8 cellular contexts compared by ENCODE assay signal in genomic region chr12:3076730-3077571, GRCh38. TPM values are rescaled to one million over a fixed set of nuclear protein-coding genes. Genes with fewer than 3 reads are reported as not detected.
DNase-seq lines count a peak whose midpoint lies in the region; ATAC-seq and TF ChIP-seq lines count a peak whose summit lies in the region.

Gene TSPAN9 (plus strand): TSS chr12:3077379. CDS start chr12:3201194, 123,815 bp downstream.

- H3K4me3 ChIP-seq in GM12875 (ENCODE audit: low read depth, low read length), result peak within 1 kb of the TSS; percentile 60
- H3K4me3 ChIP-seq in endocrine pancreas (ENCODE audit: control insufficient read depth, insufficient read depth, low read length), result peak within 1 kb of the TSS; percentile 19
- H3K4me3 ChIP-seq in mesodermal cell (ENCODE audit: extremely low read depth, insufficient read depth, low read length, poor library complexity, severe bottlenecking), result peak within 1 kb of the TSS; percentile 64

- H3K9me3 ChIP-seq in endocrine pancreas (ENCODE audit: control insufficient read depth, low read length) (no peaks in the 10 kb centered on the region), mesodermal cell (ENCODE audit: control insufficient read depth, low read length) (no peaks in the 10 kb centered on the region)

- no peaks in the 10 kb centered on the region for H3K36me3 Mint-ChIP-seq in activated CD8-positive, alpha-beta memory T cell treated with anti-CD3 and anti-CD28 coated beads, Interleukin-2, amount 10 ng/mL, durations not matched to agents 7 days and 5 days

- WGBS in mesodermal cell (ENCODE audit: insufficient coverage in 2 of 2), 2 experiments, result 1 to 2% methylated on average over 49 to 58 of the region's 95 CpGs

- no peaks in the 10 kb centered on the region for H3K4me1 ChIP-seq in endocrine pancreas (ENCODE audit: control insufficient read depth, insufficient read depth, low read length)
- H3K4me1 ChIP-seq in mesodermal cell (ENCODE audit: control insufficient read depth, insufficient read depth, low read length, poor library complexity, severe bottlenecking), result peaks cover 3% of the 10 kb centered on the region

- DNase-seq in NCI-H226 (peak; percentile 74), A172 (ENCODE audit: low spot score) (no peak)
- DNase-seq in activated CD8-positive, alpha-beta memory T cell treated with anti-CD3 and anti-CD28 coated beads, Interleukin-2, amount 10 ng/mL, durations not matched to agents 7 days and 5 days, result peak; percentile 58
- DNase-seq in stimulated activated CD8-positive, alpha-beta memory T cell treated with anti-CD3 and anti-CD28 coated beads, Interleukin-15, amount 100 ng/mL, for 4 hours (ENCODE audit: low read depth in 2 of 2), result peak; percentile 19 to 46

- no peaks in the 10 kb centered on the region for H3K27me3 ChIP-seq in endocrine pancreas (ENCODE audit: control insufficient read depth, insufficient read depth, low read length)

- H3K9ac ChIP-seq in endocrine pancreas (ENCODE audit: control insufficient read depth, insufficient read depth, low read length), result peak within 1 kb of the TSS; percentile 55

- H3K27me3 Mint-ChIP-seq in activated CD8-positive, alpha-beta memory T cell treated with anti-CD3 and anti-CD28 coated beads, Interleukin-2, amount 10 ng/mL, durations not matched to agents 7 days and 5 days, result peaks cover 22% of the 10 kb centered on the region

- peaks cover 11% of the 10 kb centered on the region for H3K4me1 Mint-ChIP-seq in activated CD8-positive, alpha-beta memory T cell treated with anti-CD3 and anti-CD28 coated beads, Interleukin-2, amount 10 ng/mL, durations not matched to agents 7 days and 5 days

- ATAC-seq in HG02798 (IDR thresholded peaks at IDR 0.05; ENCODE audit: poor library complexity, unreplicated experiment), result peak; percentile 68
- ATAC-seq in activated CD8-positive, alpha-beta memory T cell treated with anti-CD3 and anti-CD28 coated beads, Interleukin-2, amount 10 ng/mL, durations not matched to agents 7 days and 5 days, result peak; percentile 88

- CTCF ChIA-PET in activated CD8-positive, alpha-beta memory T cell treated with anti-CD3 and anti-CD28 coated beads, Interleukin-2, amount 10 ng/mL, durations not matched to agents 7 days and 5 days (lab: Charles Lee), result interaction anchor here (0.7 to 1.4 kb wide), 4 partner anchors 46 to 231 kb away, joined by 3 to 5 read pairs (median 3); no protein-coding TSS in a partner anchor

- peak within 1 kb of the TSS; percentile 71 for H3K4me3 Mint-ChIP-seq in activated CD8-positive, alpha-beta memory T cell treated with anti-CD3 and anti-CD28 coated beads, Interleukin-2, amount 10 ng/mL, durations not matched to agents 7 days and 5 days

- H3K27ac Mint-ChIP-seq in activated CD8-positive, alpha-beta memory T cell treated with anti-CD3 and anti-CD28 coated beads, Interleukin-2, amount 10 ng/mL, durations not matched to agents 7 days and 5 days, result no peak within 1 kb of the TSS

- peak within 1 kb of the TSS; percentile 29 for H3K27ac ChIP-seq in mesodermal cell (ENCODE audit: low read depth, low read length, severe bottlenecking)

- H3K9me3 Mint-ChIP-seq in activated CD8-positive, alpha-beta memory T cell treated with anti-CD3 and anti-CD28 coated beads, Interleukin-2, amount 10 ng/mL, durations not matched to agents 7 days and 5 days (ENCODE audit: low read depth), result no peaks in the 10 kb centered on the region

- TF ChIP-seq CTCF in GM12875 (IDR thresholded peaks at IDR 0.05; ENCODE audit: borderline replicate concordance, insufficient read depth, low read depth, low read length), result no peak

- no peaks in the 10 kb centered on the region for H3K36me3 ChIP-seq in endocrine pancreas (ENCODE audit: control insufficient read depth, insufficient read depth, low read length)
- H3K36me3 ChIP-seq in mesodermal cell (ENCODE audit: control insufficient read depth, insufficient read depth, low read length), result no peaks in the 10 kb centered on the region

RNA-seq across cellular contexts. Expression of gene TSPAN9, which starts in this region (rescaled TPM):
- not detected for total RNA-seq in activated CD8-positive, alpha-beta memory T cell treated with anti-CD3 and anti-CD28 coated beads, Interleukin-2, amount 10 ng/mL, durations not matched to agents 7 days and 5 days
- polyA plus RNA-seq in mesodermal cell (2013, experiment 1 of 2), result 40.8 TPM
- polyA plus RNA-seq in mesodermal cell (2013, experiment 2 of 2), result 33.7 TPM
- total RNA-seq in A172 (2014; rRNA removed; shearing (Covaris generic)), result 7.0 and 10.3 TPM in 2 replicates

Comparison
In these comparisons a context has a peak if more than half of its experiments do, and no peak if none do; other contexts are left out.
1. Peak in DNase-seq and ATAC-seq in activated CD8-positive, alpha-beta memory T cell treated with anti-CD3 and anti-CD28 coated beads, Interleukin-2, amount 10 ng/mL, durations not matched to agents 7 days and 5 days; RNA of the gene not detected or under 1 TPM.